In genomic region chrX:19876962-19877361, GRCh38 we compare ENCODE assay signal across 18 cellular contexts.
"Had no signal": no experiment of that assay in that cellular context is flagged by ENCODE, and none has a peak within 500 bp of the region (broad histone marks: within the 10 kb centered on the region; RNA-seq: fewer than 3 reads in every experiment).

No MANE protein-coding gene starts in this region.

- H3K27me3 Mint-ChIP-seq: activated CD8-positive, alpha-beta T cell treated with anti-CD3 and anti-CD28 coated beads for 36 hours; activated naive CD4-positive, alpha-beta T cell treated with anti-CD3 and anti-CD28 coated beads, Interleukin-2, amount 50 U/mL, for 24 hours had no signal

- H3K36me3 ChIP-seq: colonic mucosa, esophagus muscularis mucosa, right lobe of liver, stomach had no signal

- H3K27ac Mint-ChIP-seq: activated CD8-positive, alpha-beta T cell treated with anti-CD3 and anti-CD28 coated beads for 36 hours; activated naive CD4-positive, alpha-beta T cell treated with anti-CD3 and anti-CD28 coated beads, Interleukin-2, amount 50 U/mL, for 24 hours; T-helper 1 cell treated with Interleukin-12 subunit alpha and Interleukin-12 subunit beta and Interleukin-4 antibody, amounts not matched to agents 30 μg/mL and 1 μg/mL, for 36 hours had no signal

- DNase-seq: activated CD4-positive, alpha-beta T cell treated with anti-CD3 and anti-CD28 coated beads for 48 hours; activated CD8-positive, alpha-beta T cell treated with anti-CD3 and anti-CD28 coated beads for 36 hours; activated effector memory CD4-positive, alpha-beta T cell treated with anti-CD3 and anti-CD28 coated beads, Interleukin-2, amount 50 U/mL, for 16 hours; activated T-cell treated with anti-CD3 and anti-CD28 coated beads, Interleukin-2, amount 50 U/mL, for 4 hours; amygdala; body of pancreas; caudate nucleus; colonic mucosa; effector CD4-positive, alpha-beta T cell; kidney glomerular epithelial cell; right lobe of liver; stomach; testis had no signal

- H3K4me3 Mint-ChIP-seq: activated CD8-positive, alpha-beta T cell treated with anti-CD3 and anti-CD28 coated beads for 36 hours; activated naive CD4-positive, alpha-beta T cell treated with anti-CD3 and anti-CD28 coated beads, Interleukin-2, amount 50 U/mL, for 24 hours; activated T-cell treated with anti-CD3 and anti-CD28 coated beads, Interleukin-2, amount 50 U/mL, for 4 hours; neural crest cell; T-helper 1 cell treated with Interleukin-12 subunit alpha and Interleukin-12 subunit beta and Interleukin-4 antibody, amounts not matched to agents 30 μg/mL and 1 μg/mL, for 36 hours had no signal

- ATAC-seq: activated CD8-positive, alpha-beta T cell treated with anti-CD3 and anti-CD28 coated beads for 36 hours; activated T-cell treated with anti-CD3 and anti-CD28 coated beads, Interleukin-2, amount 50 U/mL, for 4 hours; body of pancreas; right lobe of liver had no signal

- H3K4me1 Mint-ChIP-seq: neural crest cell had no signal

- H3K27ac ChIP-seq: body of pancreas, colonic mucosa, esophagus muscularis mucosa, right lobe of liver, stomach, testis had no signal

- H3K27me3 ChIP-seq: body of pancreas, colonic mucosa, esophagus muscularis mucosa, right lobe of liver, stomach, testis had no signal

- H3K9me3 Mint-ChIP-seq: activated CD8-positive, alpha-beta T cell treated with anti-CD3 and anti-CD28 coated beads for 36 hours; activated naive CD4-positive, alpha-beta T cell treated with anti-CD3 and anti-CD28 coated beads, Interleukin-2, amount 50 U/mL, for 24 hours; activated T-cell treated with anti-CD3 and anti-CD28 coated beads, Interleukin-2, amount 50 U/mL, for 4 hours; T-helper 1 cell treated with Interleukin-12 subunit alpha and Interleukin-12 subunit beta and Interleukin-4 antibody, amounts not matched to agents 30 μg/mL and 1 μg/mL, for 36 hours had no signal

- H3K4me3 ChIP-seq: body of pancreas, colonic mucosa, esophagus muscularis mucosa, right lobe of liver, smooth muscle cell, stomach, testis had no signal

- H3K4me1 ChIP-seq: body of pancreas, colonic mucosa, right lobe of liver, stomach, testis had no signal

- H3K9me3 ChIP-seq: body of pancreas, colonic mucosa, esophagus muscularis mucosa, right lobe of liver, stomach, testis had no signal
